15 cellular contexts compared by ENCODE assay signal in genomic region chr2:233938676-233939370, GRCh38. TPM values are rescaled to one million over a fixed set of nuclear protein-coding genes. Genes with fewer than 3 reads are reported as not detected.
DNase-seq lines count a peak whose midpoint lies in the region; ATAC-seq and TF ChIP-seq lines count a peak whose summit lies in the region.
"Had no signal": no experiment of that assay in that cellular context is flagged by ENCODE, and none has a peak within 500 bp of the region (broad histone marks: within the 10 kb centered on the region; RNA-seq: fewer than 3 reads in every experiment).

No MANE protein-coding gene starts in this region.

- no peaks in the 10 kb centered on the region for H4K20me1 ChIP-seq in PC-9 (ENCODE audit: insufficient read depth)

- peaks cover 53 to 54% of the 10 kb centered on the region in 2 donors for H3K27me3 Mint-ChIP-seq in natural killer cell treated with Interleukin-12 subunit alpha and Interleukin-12 subunit beta and Interleukin-15 and Interleukin-18, amount 100 ng/mL, for 72 hours
- peaks cover 52 to 76% of the 10 kb centered on the region in 2 donors for H3K27me3 Mint-ChIP-seq in natural killer cell (ENCODE audit: low read depth in 2 of 2)

- H3K4me3 Mint-ChIP-seq in natural killer cell treated with Interleukin-12 subunit alpha and Interleukin-12 subunit beta and Interleukin-15 and Interleukin-18, amount 100 ng/mL, for 72 hours = peak overlapping the region; percentile 20
- H3K4me3 Mint-ChIP-seq in natural killer cell = no peak overlapping the region
- H3K4me3 Mint-ChIP-seq: activated T-helper 1 cell treated with anti-CD3 and anti-CD28 coated beads, Interleukin-12 subunit alpha, Interleukin-12 subunit beta, Interleukin-2, Interleukin-4 antibody, amounts not matched to agents 30 ng/mL and 10 ng/mL and 1 ng/mL, durations not matched to agents 14 hours and 24 hours and 36 hours had no signal

- POLR2A ChIA-PET in PC-9 (lab: Charles Lee; ENCODE audit: unreplicated experiment) = no interaction called here

- no peak for DNase-seq in natural killer cell treated with Interleukin-12 subunit alpha and Interleukin-12 subunit beta and Interleukin-15 and Interleukin-18, amount 100 ng/mL, for 72 hours (ENCODE audit: low spot score)
- DNase-seq in natural killer cell (no peak), colonic mucosa (peak; percentile 22), mucosa of descending colon (peak in 2 of 3 donors; percentile 16 to 39), thyroid gland (peak; percentile 4), NK-92 (lab: John Stamatoyannopoulos, UW; ENCODE audit: unreplicated experiment) (no peak), PC-9 (no peak)
- DNase-seq: C1 segment of cervical spinal cord, dermis blood vessel endothelial cell, H9, heart left ventricle, NCI-H2107 had no signal

- TF ChIP-seq CTCF in natural killer cell (IDR thresholded peaks at IDR 0.05) (no peak), colonic mucosa (IDR thresholded peaks at IDR 0.05) (no peak), mucosa of descending colon (IDR thresholded peaks at IDR 0.05) (no peak), thyroid gland (IDR thresholded peaks at IDR 0.05) (no peak), PC-9 (conservative IDR thresholded peaks at IDR 0.05) (no peak)

- H3K4me1 ChIP-seq in colonic mucosa = no peaks in the 10 kb centered on the region
- no peaks in the 10 kb centered on the region for H3K4me1 ChIP-seq in mucosa of descending colon (ENCODE audit: low read depth)
- no peaks in the 10 kb centered on the region for H3K4me1 ChIP-seq in thyroid gland
- H3K4me1 ChIP-seq in PC-9 (replicated peaks; ENCODE audit: insufficient read depth) = peaks cover 22% of the 10 kb centered on the region; the same call in 1 of the 2 replicates

- no peak overlapping the region for H3K4me2 ChIP-seq in PC-9

- H3K9me2 ChIP-seq in PC-9 (ENCODE audit: insufficient read depth) = no peaks in the 10 kb centered on the region; the same call in 1 of the 2 replicates

- no peak for TF ChIP-seq POLR2A in thyroid gland (IDR thresholded peaks at IDR 0.05)

- 11 to 18% methylated on average over 35 to 36 of the region's 36 CpGs for WGBS in thyroid gland, 2 donors

- H3K36me3 Mint-ChIP-seq in natural killer cell treated with Interleukin-12 subunit alpha and Interleukin-12 subunit beta and Interleukin-15 and Interleukin-18, amount 100 ng/mL, for 72 hours = no peaks in the 10 kb centered on the region
- peaks cover 2% of the 10 kb centered on the region for H3K36me3 Mint-ChIP-seq in natural killer cell

- H2AFZ ChIP-seq in PC-9 = no peak overlapping the region

- H3K27ac Mint-ChIP-seq in natural killer cell treated with Interleukin-12 subunit alpha and Interleukin-12 subunit beta and Interleukin-15 and Interleukin-18, amount 100 ng/mL, for 72 hours = no peak overlapping the region
- H3K27ac Mint-ChIP-seq in natural killer cell = no peak overlapping the region
- H3K27ac Mint-ChIP-seq: activated T-helper 1 cell treated with anti-CD3 and anti-CD28 coated beads, Interleukin-12 subunit alpha, Interleukin-12 subunit beta, Interleukin-2, Interleukin-4 antibody, amounts not matched to agents 30 ng/mL and 10 ng/mL and 1 ng/mL, durations not matched to agents 14 hours and 24 hours and 36 hours had no signal

- no peak overlapping the region for H3K4me3 ChIP-seq in colonic mucosa
- H3K4me3 ChIP-seq in mucosa of descending colon = no peak overlapping the region
- no peak overlapping the region for H3K4me3 ChIP-seq in thyroid gland (replicated peaks in 1 of 3)
- no peak overlapping the region for H3K4me3 ChIP-seq in PC-9
- H3K4me3 ChIP-seq: heart left ventricle had no signal

- no peak overlapping the region for H3K27ac ChIP-seq in colonic mucosa
- no peak overlapping the region for H3K27ac ChIP-seq in thyroid gland
- no peak overlapping the region for H3K27ac ChIP-seq in PC-9
- H3K27ac ChIP-seq: heart left ventricle had no signal

- BruUV-seq in PC-9 (replicated peaks; lab: Mats Ljungman, UMichigan) = no TSS peak

- CTCF ChIA-PET in PC-9 (lab: Charles Lee) = no interaction called here

- H3K27me3 ChIP-seq in colonic mucosa (no peaks in the 10 kb centered on the region), thyroid gland (peaks cover 6% of the 10 kb centered on the region), PC-9 (ENCODE audit: insufficient read depth, low read depth) (no peaks in the 10 kb centered on the region)

- peaks cover 7% of the 10 kb centered on the region; the same call in 1 of the 2 replicates for H3F3A ChIP-seq in PC-9 (ENCODE audit: insufficient read depth, low read depth)

- H3K9me3 Mint-ChIP-seq in natural killer cell treated with Interleukin-12 subunit alpha and Interleukin-12 subunit beta and Interleukin-15 and Interleukin-18, amount 100 ng/mL, for 72 hours = no peaks in the 10 kb centered on the region
- H3K9me3 Mint-ChIP-seq in natural killer cell = no peaks in the 10 kb centered on the region
- H3K9me3 Mint-ChIP-seq: H9 had no signal

- no peaks in the 10 kb centered on the region for H3K36me3 ChIP-seq in colonic mucosa
- no peaks in the 10 kb centered on the region for H3K36me3 ChIP-seq in mucosa of descending colon (ENCODE audit: low read depth)
- H3K36me3 ChIP-seq in thyroid gland = no peaks in the 10 kb centered on the region
- no peaks in the 10 kb centered on the region for H3K36me3 ChIP-seq in PC-9 (ENCODE audit: low read depth)
- H3K36me3 ChIP-seq: heart left ventricle had no signal

- ATAC-seq in natural killer cell treated with Interleukin-12 subunit alpha and Interleukin-12 subunit beta and Interleukin-15 and Interleukin-18, amount 100 ng/mL, for 72 hours = no peak
- no peak for ATAC-seq in natural killer cell
- no peak for ATAC-seq in mucosa of descending colon
- ATAC-seq in GM21723 (IDR thresholded peaks at IDR 0.05; ENCODE audit: unreplicated experiment) = no peak
- ATAC-seq: heart left ventricle had no signal

- no peaks in the 10 kb centered on the region for H3K79me2 ChIP-seq in PC-9 (ENCODE audit: low read depth)

- H3K9ac ChIP-seq in colonic mucosa (ENCODE audit: low read depth in 2 of 2, low read length in 2 of 2) = no peak overlapping the region

- peaks cover 8 to 9% of the 10 kb centered on the region in 2 donors for H3K4me1 Mint-ChIP-seq in natural killer cell treated with Interleukin-12 subunit alpha and Interleukin-12 subunit beta and Interleukin-15 and Interleukin-18, amount 100 ng/mL, for 72 hours (ENCODE audit: low read depth in 2 of 2)
- peaks cover 7 to 8% of the 10 kb centered on the region in 2 donors for H3K4me1 Mint-ChIP-seq in natural killer cell

- H3K9me3 ChIP-seq in colonic mucosa (no peaks in the 10 kb centered on the region), mucosa of descending colon (no peaks in the 10 kb centered on the region), thyroid gland (no peaks in the 10 kb centered on the region), PC-9 (ENCODE audit: insufficient read depth, low read depth) (no peaks in the 10 kb centered on the region)

- intact Hi-C loops in natural killer cell (cut with micrococcal nuclease) (no loop called here), colonic mucosa (cut with DNase I) (no loop called here), mucosa of descending colon (cut with DNase I, micrococcal nuclease) (no loop called here), thyroid gland (cut with DNase I) (no loop called here), PC-9 (cut with micrococcal nuclease; ENCODE audit: unreplicated experiment) (no loop called here)

RNA-seq across cellular contexts. Expression of gene TRPM8, which starts 21.6 kb away (rescaled TPM):
- total RNA-seq in natural killer cell treated with Interleukin-12 subunit alpha and Interleukin-12 subunit beta and Interleukin-15 and Interleukin-18, amount 100 ng/mL, for 72 hours = not detected
- total RNA-seq in natural killer cell = not detected
- not detected for total RNA-seq in colonic mucosa
- total RNA-seq in mucosa of descending colon = not detected
- not detected for total RNA-seq in thyroid gland
- total RNA-seq in PC-9 (2021) = 0.48 and 2.1 TPM in 2 replicates
- total RNA-seq: activated T-helper 1 cell treated with anti-CD3 and anti-CD28 coated beads, Interleukin-12 subunit alpha, Interleukin-12 subunit beta, Interleukin-2, Interleukin-4 antibody, amounts not matched to agents 30 ng/mL and 10 ng/mL and 1 ng/mL, durations not matched to agents 14 hours and 24 hours and 36 hours; dermis blood vessel endothelial cell; mononuclear cell had no signal

Comparison
In these comparisons a context has a peak if more than half of its experiments do, and no peak if none do; other contexts are left out.
1. DNase-seq: peak in colonic mucosa (single experiment), mucosa of descending colon (2 of 3) and thyroid gland (2 of 2); none in natural killer cell treated with Interleukin-12 subunit alpha and Interleukin-12 subunit beta and Interleukin-15 and Interleukin-18, amount 100 ng/mL, for 72 hours (single experiment), natural killer cell (single experiment), NK-92 (single experiment) and PC-9 (0 of 2).